ENCODE assay signal across 16 cellular contexts in genomic region chr2:103004426-103004942, GRCh38.
DNase-seq lines count a peak whose midpoint lies in the region; ATAC-seq and TF ChIP-seq lines count a peak whose summit lies in the region.
"Had no signal": no experiment of that assay in that cellular context is flagged by ENCODE, and none has a peak within 500 bp of the region (broad histone marks: within the 10 kb centered on the region; RNA-seq: fewer than 3 reads in every experiment).

No MANE protein-coding gene starts in this region.

- no peaks in the 10 kb centered on the region for H3K4me1 Mint-ChIP-seq in Calu3 (ENCODE audit: low read depth, unreplicated experiment)
- H3K4me1 Mint-ChIP-seq: CD4-positive, CD25-positive, alpha-beta regulatory T cell; CD8-positive, alpha-beta memory T cell had no signal

- no peak overlapping the region for H3K27ac Mint-ChIP-seq in Calu3 (ENCODE audit: unreplicated experiment)
- H3K27ac Mint-ChIP-seq: CD4-positive, CD25-positive, alpha-beta regulatory T cell; CD8-positive, alpha-beta memory T cell; GM23338; HFFc6 had no signal

- H3K36me3 Mint-ChIP-seq in Calu3 (ENCODE audit: insufficient read depth, unreplicated experiment), result no peaks in the 10 kb centered on the region
- H3K36me3 Mint-ChIP-seq: CD4-positive, CD25-positive, alpha-beta regulatory T cell; CD8-positive, alpha-beta memory T cell had no signal

- H3K27ac ChIP-seq in BLaER1 treated with 17β-estradiol and CSF1 and Interleukin-3, amounts not matched to agents 10 nM and 100 nM, result no peak overlapping the region
- no peak overlapping the region for H3K27ac ChIP-seq in parathyroid adenoma

- CTCF ChIA-PET in Calu3 (lab: Charles Lee), result no interaction called here

- no peak overlapping the region for H3K4me3 ChIP-seq in BLaER1 treated with 17β-estradiol and CSF1 and Interleukin-3, amounts not matched to agents 10 nM and 100 nM
- no peak overlapping the region for H3K4me3 ChIP-seq in parathyroid adenoma (ENCODE audit: low read depth, low read length)
- H3K4me3 ChIP-seq: GM23338 had no signal

- H3K4me3 Mint-ChIP-seq in Calu3 (ENCODE audit: low read depth, unreplicated experiment), result no peak overlapping the region
- H3K4me3 Mint-ChIP-seq: CD4-positive, CD25-positive, alpha-beta regulatory T cell; CD8-positive, alpha-beta memory T cell; GM23338; HFFc6 had no signal

- DNase-seq in NCI-H526 treated with DMSO at 0.1 percent for 48 hours (lab: John Stamatoyannopoulos, UW) (peak; percentile 76), Calu3 (no peak)
- DNase-seq: 8988T; C1 segment of cervical spinal cord; CD4-positive, CD25-positive, alpha-beta regulatory T cell; CD8-positive, alpha-beta memory T cell; COR-L47; HFFc6; IMR-90 had no signal

- BruUV-seq in Calu3 (replicated peaks; lab: Mats Ljungman, UMichigan), result no TSS peak

- intact Hi-C loops in Calu3 (cut with micrococcal nuclease; ENCODE audit: unreplicated experiment), result no loop called here

- no peaks in the 10 kb centered on the region for H3K27me3 Mint-ChIP-seq in Calu3 (ENCODE audit: unreplicated experiment)
- H3K27me3 Mint-ChIP-seq: CD4-positive, CD25-positive, alpha-beta regulatory T cell; CD8-positive, alpha-beta memory T cell had no signal

- peak overlapping the region in 8 of 11 experiments; percentile 20 to 52 (median 36); a peak in 13 of 22 replicates for H3K4me2 ChIP-seq in BLaER1 treated with 17β-estradiol and CSF1 and Interleukin-3, amounts not matched to agents 10 nM and 100 nM
- no peak overlapping the region for H3K4me2 ChIP-seq in parathyroid adenoma (ENCODE audit: low read length)
- H3K4me2 ChIP-seq: GM23338 had no signal

- peaks cover 0 to 11% (median 8%) of the 10 kb centered on the region in 10 experiments; a peak in 8 of 20 replicates for H3K4me1 ChIP-seq in BLaER1 treated with 17β-estradiol and CSF1 and Interleukin-3, amounts not matched to agents 10 nM and 100 nM
- no peaks in the 10 kb centered on the region for H3K4me1 ChIP-seq in parathyroid adenoma

- H3K9me3 Mint-ChIP-seq in Calu3 (ENCODE audit: low read depth, unreplicated experiment), result peaks cover 7% of the 10 kb centered on the region

- TF ChIP-seq CTCF in parathyroid adenoma (IDR thresholded peaks at IDR 0.05) (no peak), Calu3 (IDR thresholded peaks at IDR 0.05; ENCODE audit: unreplicated experiment) (no peak)

- H2AFZ ChIP-seq in parathyroid adenoma, result peak overlapping the region; percentile 23
- H2AFZ ChIP-seq: GM23338 had no signal

- no peaks in the 10 kb centered on the region for H4K20me1 ChIP-seq in BLaER1 treated with 17β-estradiol and CSF1 and Interleukin-3, amounts not matched to agents 10 nM and 100 nM

- no peaks in the 10 kb centered on the region for H3K36me3 ChIP-seq in BLaER1 treated with 17β-estradiol and CSF1 and Interleukin-3, amounts not matched to agents 10 nM and 100 nM
- H3K36me3 ChIP-seq in parathyroid adenoma (ENCODE audit: control insufficient read depth, insufficient read depth, low read length), result no peaks in the 10 kb centered on the region

- no peaks in the 10 kb centered on the region for H3K79me2 ChIP-seq in parathyroid adenoma

- H3K27me3 ChIP-seq in BLaER1 treated with 17β-estradiol and CSF1 and Interleukin-3, amounts not matched to agents 10 nM and 100 nM, result no peaks in the 10 kb centered on the region
- H3K27me3 ChIP-seq in parathyroid adenoma (ENCODE audit: control insufficient read depth, insufficient read depth, low read length), result no peaks in the 10 kb centered on the region

- ATAC-seq in GM21447 (IDR thresholded peaks at IDR 0.05; ENCODE audit: unreplicated experiment) (no peak), HG03342 (IDR thresholded peaks at IDR 0.05; ENCODE audit: unreplicated experiment) (no peak), GM19467 (IDR thresholded peaks at IDR 0.05; ENCODE audit: unreplicated experiment) (no peak)
- ATAC-seq: GM23338, HCT116 had no signal

- no peak overlapping the region for H3K9ac ChIP-seq in BLaER1 treated with 17β-estradiol and CSF1 and Interleukin-3, amounts not matched to agents 10 nM and 100 nM
- H3K9ac ChIP-seq in parathyroid adenoma, result no peak overlapping the region

- H3K9me3 ChIP-seq in BLaER1 treated with 17β-estradiol and CSF1 and Interleukin-3, amounts not matched to agents 10 nM and 100 nM (replicated peaks in 1 of 11), result peaks cover 0 to 5% (median 0%) of the 10 kb centered on the region in 11 experiments; a peak in 1 of 22 replicates
- H3K9me3 ChIP-seq in parathyroid adenoma (ENCODE audit: control insufficient read depth, low read length), result no peaks in the 10 kb centered on the region
